ENCODE assay signal across 8 cellular contexts in the genomic region with DNA sequence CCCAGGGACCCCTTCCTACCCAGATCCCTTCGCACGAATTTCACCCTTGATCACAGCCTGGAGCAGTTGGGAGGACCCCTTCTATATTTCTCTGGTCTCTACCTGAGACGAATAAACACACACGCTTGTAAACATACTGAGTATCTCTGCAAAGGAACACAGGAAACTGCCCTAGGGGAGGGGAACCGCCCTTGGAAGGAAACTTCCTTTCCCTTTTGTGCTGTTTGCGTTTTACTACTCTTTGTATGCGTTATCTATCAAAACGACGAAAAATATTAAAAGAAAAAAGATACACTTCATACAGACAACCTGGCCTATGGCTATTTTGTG. TPM values are rescaled to one million over a fixed set of nuclear protein-coding genes. Genes with fewer than 3 reads are reported as not detected.
DNase-seq lines count a peak whose midpoint lies in the region; ATAC-seq and TF ChIP-seq lines count a peak whose summit lies in the region.

No MANE protein-coding gene starts in this region.

- H3K79me1 ChIP-seq in mesendoderm (ENCODE audit: low read length) = peaks cover 5% of the 10 kb centered on the region

- DNase-seq in Caco-2 (no peak), Karpas-422 (no peak), cerebellar cortex (ENCODE audit: low spot score) (peak; percentile 7), mesendoderm (peak; percentile 31), globus pallidus (ENCODE audit: low spot score) (no peak), GM13977 (ENCODE audit: low spot score) (no peak), DMS153 (lab: John Stamatoyannopoulos, UW) (no peak)

- H2BK120ac ChIP-seq in mesendoderm (ENCODE audit: low read depth, low read length) = no peak overlapping the region

- no peak overlapping the region for H3K23ac ChIP-seq in mesendoderm (ENCODE audit: low read length)

- POLR2A ChIA-PET in Caco-2 (lab: Charles Lee) = no interaction called here

- TF ChIP-seq CTCF in Caco-2 (IDR thresholded peaks at IDR 0.05; ENCODE audit: insufficient read depth in 1 of 2, low read depth in 1 of 2, low read length in 1 of 2, severe bottlenecking in 1 of 2, unreplicated experiment in 1 of 2) (no peak), GM13977 (IDR thresholded peaks at IDR 0.05; ENCODE audit: extremely low read depth, insufficient read depth, missing control alignments) (no peak)

- no peak overlapping the region for H2AFZ ChIP-seq in Karpas-422 (ENCODE audit: low read length)

- peak overlapping the region; percentile 86 for H3K4me3 Mint-ChIP-seq in Caco-2 (ENCODE audit: unreplicated experiment)

- H3K18ac ChIP-seq in mesendoderm (ENCODE audit: low read length) = no peak overlapping the region

- no peaks in the 10 kb centered on the region for H3K9me3 ChIP-seq in Caco-2
- no peaks in the 10 kb centered on the region for H3K9me3 ChIP-seq in Karpas-422 (ENCODE audit: low read length)

- peaks cover 43% of the 10 kb centered on the region for H3K79me2 ChIP-seq in Karpas-422 (ENCODE audit: low read length)
- peaks cover 2% of the 10 kb centered on the region for H3K79me2 ChIP-seq in mesendoderm (ENCODE audit: control insufficient read depth, insufficient read depth, low read length)

- H2BK15ac ChIP-seq in mesendoderm (replicated peaks; ENCODE audit: low read depth) = no peak overlapping the region

- no peaks in the 10 kb centered on the region for H3K4me1 ChIP-seq in Caco-2
- peaks cover 21% of the 10 kb centered on the region for H3K4me1 ChIP-seq in Karpas-422 (ENCODE audit: low read length)
- H3K4me1 ChIP-seq in mesendoderm (ENCODE audit: control insufficient read depth, low read depth, low read length) = peaks cover 2% of the 10 kb centered on the region

- no peaks in the 10 kb centered on the region for H3K4me1 Mint-ChIP-seq in Caco-2 (ENCODE audit: low read depth, unreplicated experiment)

- H3K27me3 Mint-ChIP-seq in Caco-2 (ENCODE audit: insufficient read depth, unreplicated experiment) = no peaks in the 10 kb centered on the region

- H3K4me2 ChIP-seq in Karpas-422 (ENCODE audit: low read depth, low read length, poor library complexity, severe bottlenecking) = peak overlapping the region; percentile 98
- H3K4me2 ChIP-seq in mesendoderm (ENCODE audit: low read length) = peak overlapping the region; percentile 71

- H3K4ac ChIP-seq in mesendoderm (ENCODE audit: low read depth, low read length) = no peak overlapping the region

- peaks cover 3% of the 10 kb centered on the region; the same call in 1 of the 2 replicates for H4K20me1 ChIP-seq in Karpas-422 (ENCODE audit: insufficient read depth, low read depth, low read length)

- peak overlapping the region; percentile 78 for H3K4me3 ChIP-seq in Caco-2 (ENCODE audit: low read depth, low read length)
- H3K4me3 ChIP-seq in Karpas-422 (ENCODE audit: low read length) = peak overlapping the region; percentile 92
- H3K4me3 ChIP-seq in mesendoderm (ENCODE audit: low read length) = peak overlapping the region; percentile 99

- peak overlapping the region; percentile 97 for H3K56ac ChIP-seq in mesendoderm (ENCODE audit: low read length)

- peak overlapping the region; percentile 39 for H3K27ac Mint-ChIP-seq in Caco-2 (ENCODE audit: unreplicated experiment)

- intact Hi-C loops in Caco-2 (cut with micrococcal nuclease; ENCODE audit: unreplicated experiment) = no loop called here

- no peak overlapping the region for H3K27ac ChIP-seq in Karpas-422 (ENCODE audit: low read length)
- no peak overlapping the region for H3K27ac ChIP-seq in mesendoderm (ENCODE audit: low read depth, low read length)

- no peaks in the 10 kb centered on the region for H3K9me2 ChIP-seq in Karpas-422 (replicated peaks; ENCODE audit: insufficient read depth, low read length)

- WGBS in mesendoderm (ENCODE audit: extremely low coverage, insufficient coverage, low lambda C conversion rate) = no CpG with 5 or more reads among the region's 9 CpGs

- no peak overlapping the region for H2BK5ac ChIP-seq in mesendoderm (ENCODE audit: low read length)

- no peak overlapping the region for H2AK5ac ChIP-seq in mesendoderm (ENCODE audit: low read length)

- H3K9me3 Mint-ChIP-seq in Caco-2 (ENCODE audit: unreplicated experiment) = no peaks in the 10 kb centered on the region

- H3K9ac ChIP-seq in Karpas-422 (ENCODE audit: low read length) = peak overlapping the region; percentile 96
- peak overlapping the region; percentile 95 for H3K9ac ChIP-seq in mesendoderm (ENCODE audit: low read length)

- no peak overlapping the region for H4K5ac ChIP-seq in mesendoderm (ENCODE audit: low read length)

- CTCF ChIA-PET in Caco-2 (lab: Charles Lee) = interaction anchor here (0.6 kb wide), 1 partner anchor 180 kb away, joined by 3 read pairs; no protein-coding TSS in a partner anchor

- peaks cover 11% of the 10 kb centered on the region for H3K36me3 Mint-ChIP-seq in Caco-2 (ENCODE audit: insufficient read depth, unreplicated experiment)

- BruUV-seq in Caco-2 (replicated peaks; lab: Mats Ljungman, UMichigan) = no TSS peak

- ATAC-seq in HG02763 (IDR thresholded peaks at IDR 0.05; ENCODE audit: unreplicated experiment) = no peak

- H3K36me3 ChIP-seq in Caco-2 (ENCODE audit: control insufficient read depth, insufficient read depth, low read length) = no peaks in the 10 kb centered on the region
- peaks cover 12% of the 10 kb centered on the region; the same call in 1 of the 2 replicates for H3K36me3 ChIP-seq in Karpas-422 (ENCODE audit: insufficient read depth, low read length)
- no peaks in the 10 kb centered on the region for H3K36me3 ChIP-seq in mesendoderm (ENCODE audit: control insufficient read depth, insufficient read depth, low read length)

- H4K8ac ChIP-seq in mesendoderm (ENCODE audit: low read depth, low read length) = no peak overlapping the region

- H3K27me3 ChIP-seq in Caco-2 (replicated peaks; ENCODE audit: control insufficient read depth, insufficient read depth, low read length) = no peaks in the 10 kb centered on the region
- H3K27me3 ChIP-seq in Karpas-422 (ENCODE audit: low read length) = no peaks in the 10 kb centered on the region
- H3K27me3 ChIP-seq in mesendoderm (ENCODE audit: insufficient read depth, low read length, poor library complexity) = no peaks in the 10 kb centered on the region

- in situ Hi-C loops in GM13977 (cut with MboI; ENCODE audit: low pct_unique_long_range_greater_than_20kb, low sequenced_read_pairs, unreplicated experiment) = no loop called here

RNA-seq across cellular contexts. Expression of gene NECAP2, which starts 0.8 kb away (rescaled TPM):
- total RNA-seq in Caco-2 (2022) = 28.4 and 29.4 TPM in 2 replicates
- 50.4 and 54.9 TPM in 2 replicates for total RNA-seq in Karpas-422 (2014; rRNA removed; shearing (Covaris generic); ENCODE audit: low replicate concordance)
- polyA plus RNA-seq in mesendoderm (2013, experiment 1 of 2) = 32.6 TPM
- polyA plus RNA-seq in mesendoderm (2013, experiment 2 of 2) = 29.9 TPM

RNA-seq across cellular contexts. Expression of gene SPATA21, which starts 4.1 kb away (rescaled TPM):
- not detected in 2 replicates for total RNA-seq in Caco-2 (2022)
- 1.2 and 1.4 TPM in 2 replicates for total RNA-seq in Karpas-422 (2014; rRNA removed; shearing (Covaris generic); ENCODE audit: low replicate concordance)
- polyA plus RNA-seq in mesendoderm (2013, experiment 1 of 2) = 0.07 TPM
- 0.07 TPM for polyA plus RNA-seq in mesendoderm (2013, experiment 2 of 2)

Comparison
In these comparisons a context has a peak if more than half of its experiments do, and no peak if none do; other contexts are left out.
1. DNase-seq: peak in cerebellar cortex (single experiment) and mesendoderm (single experiment); none in Caco-2 (0 of 2), Karpas-422 (single experiment), globus pallidus (single experiment), GM13977 (single experiment) and DMS153 (single experiment).
2. Peak in every context shown above with its lines, with median percentiles within 50 percentile points of each other: H3K4me3 ChIP-seq.